In genomic region chr13:80551650-80552497, GRCh38 we compare ENCODE assay signal across 16 cellular contexts.
A peak's percentile ranks its signal among the peaks of the same experiment; 100 is the strongest.
DNase-seq lines count a peak whose midpoint lies in the region; ATAC-seq and TF ChIP-seq lines count a peak whose summit lies in the region.
"Had no signal": no experiment of that assay in that cellular context is flagged by ENCODE, and none has a peak within 500 bp of the region (broad histone marks: within the 10 kb centered on the region; RNA-seq: fewer than 3 reads in every experiment).

No MANE protein-coding gene starts in this region.

- H2AFZ ChIP-seq in neuron (ENCODE audit: low read depth, low read length), result peak overlapping the region; percentile 26

- DNase-seq in Ammon's horn (ENCODE audit: low spot score) (peak; percentile 8), HEK293T (ENCODE audit: extremely low spot score) (no peak), coronary artery (ENCODE audit: low spot score) (no peak), ovary (no peak), GM10248 (ENCODE audit: extremely low spot score) (no peak), superior temporal gyrus (ENCODE audit: extremely low spot score) (no peak)
- DNase-seq in naive thymus-derived CD8-positive, alpha-beta T cell, result no peak
- DNase-seq: activated CD4-positive, alpha-beta T cell treated with anti-CD3 and anti-CD28 coated beads for 36 hours; activated CD8-positive, alpha-beta memory T cell treated with anti-CD3 and anti-CD28 coated beads, Interleukin-2, amount 50 U/mL, for 48 hours; activated naive CD4-positive, alpha-beta T cell treated with anti-CD3 and anti-CD28 coated beads, Interleukin-2, amount 10 ng/mL, durations not matched to agents 7 days and 5 days; mesendoderm; NCI-H2081 treated with DMSO at 0.1 percent for 48 hours; stimulated activated CD4-positive, alpha-beta T cell treated with anti-CD3 and anti-CD28 coated beads, Interleukin-2, amount 100 ng/mL, for 24 hours had no signal

- no peak overlapping the region for H3K27ac Mint-ChIP-seq in naive thymus-derived CD8-positive, alpha-beta T cell
- H3K27ac Mint-ChIP-seq: activated CD4-positive, alpha-beta T cell treated with anti-CD3 and anti-CD28 coated beads for 36 hours; activated naive CD4-positive, alpha-beta T cell treated with anti-CD3 and anti-CD28 coated beads, Interleukin-2, amount 10 ng/mL, durations not matched to agents 7 days and 5 days had no signal

- TF ChIP-seq CTCF in coronary artery (IDR thresholded peaks at IDR 0.05) (no peak), ovary (IDR thresholded peaks at IDR 0.05) (no peak), GM10248 (IDR thresholded peaks at IDR 0.05; ENCODE audit: control extremely low read depth, extremely low read depth, low read depth, missing control alignments) (no peak)

- H3K4me1 ChIP-seq in neuron (ENCODE audit: insufficient read depth, low read length) (no peaks in the 10 kb centered on the region), ovary (ENCODE audit: insufficient read depth) (no peaks in the 10 kb centered on the region)
- H3K4me1 ChIP-seq: prostate gland had no signal

- H3K9me3 ChIP-seq in neuron (ENCODE audit: low read length) (no peaks in the 10 kb centered on the region), ovary (no peaks in the 10 kb centered on the region)
- H3K9me3 ChIP-seq: prostate gland, tibial nerve had no signal

- peaks cover 0 to 2% (median 0%) of the 10 kb centered on the region in 5 donors for H3K27me3 Mint-ChIP-seq in naive thymus-derived CD8-positive, alpha-beta T cell
- H3K27me3 Mint-ChIP-seq: activated CD4-positive, alpha-beta T cell treated with anti-CD3 and anti-CD28 coated beads for 36 hours; activated naive CD4-positive, alpha-beta T cell treated with anti-CD3 and anti-CD28 coated beads, Interleukin-2, amount 10 ng/mL, durations not matched to agents 7 days and 5 days had no signal

- no peak overlapping the region for H3K4me3 Mint-ChIP-seq in naive thymus-derived CD8-positive, alpha-beta T cell
- H3K4me3 Mint-ChIP-seq: activated CD4-positive, alpha-beta T cell treated with anti-CD3 and anti-CD28 coated beads for 36 hours; activated naive CD4-positive, alpha-beta T cell treated with anti-CD3 and anti-CD28 coated beads, Interleukin-2, amount 10 ng/mL, durations not matched to agents 7 days and 5 days had no signal

- TF ChIP-seq POLR2A in ovary (IDR thresholded peaks at IDR 0.05), result no peak

- peak overlapping the region in 1 of 2 donors; percentile 46 for H3K27ac ChIP-seq in coronary artery
- no peak overlapping the region for H3K27ac ChIP-seq in ovary

- H3K36me3 Mint-ChIP-seq in naive thymus-derived CD8-positive, alpha-beta T cell, result no peaks in the 10 kb centered on the region
- H3K36me3 Mint-ChIP-seq: activated naive CD4-positive, alpha-beta T cell treated with anti-CD3 and anti-CD28 coated beads, Interleukin-2, amount 10 ng/mL, durations not matched to agents 7 days and 5 days had no signal

- peaks cover 0 to 8% (median 0%) of the 10 kb centered on the region in 4 donors for H3K4me1 Mint-ChIP-seq in naive thymus-derived CD8-positive, alpha-beta T cell
- H3K4me1 Mint-ChIP-seq: activated naive CD4-positive, alpha-beta T cell treated with anti-CD3 and anti-CD28 coated beads, Interleukin-2, amount 10 ng/mL, durations not matched to agents 7 days and 5 days had no signal

- intact Hi-C loops in ovary (cut with DNase I), result no loop called here

- no peaks in the 10 kb centered on the region for H3K27me3 ChIP-seq in neuron (ENCODE audit: insufficient read depth, low read length)
- no peaks in the 10 kb centered on the region for H3K27me3 ChIP-seq in ovary
- H3K27me3 ChIP-seq: tibial nerve had no signal

- WGBS in ovary, 3 donors, result 4 to 20% (median 16%) methylated on average over 1 of the region's 1 CpG

- no peak for ATAC-seq in naive thymus-derived CD8-positive, alpha-beta T cell
- ATAC-seq: activated CD4-positive, alpha-beta T cell treated with anti-CD3 and anti-CD28 coated beads for 36 hours had no signal

- H3K9me3 Mint-ChIP-seq in naive thymus-derived CD8-positive, alpha-beta T cell, result peaks cover 0 to 10% (median 0%) of the 10 kb centered on the region in 9 donors
- H3K9me3 Mint-ChIP-seq: activated naive CD4-positive, alpha-beta T cell treated with anti-CD3 and anti-CD28 coated beads, Interleukin-2, amount 10 ng/mL, durations not matched to agents 7 days and 5 days had no signal

- CTCF ChIA-PET in HEK293T (lab: Yijun Ruan, JAX) (no interaction called here), GM10248 (lab: Yijun Ruan, JAX) (no interaction called here)

- H3K4me3 ChIP-seq in coronary artery (peak overlapping the region; percentile 20), neuron (ENCODE audit: low read length) (no peak overlapping the region), ovary (no peak overlapping the region)
- H3K4me3 ChIP-seq: prostate gland, tibial nerve had no signal

- POLR2A ChIA-PET in HEK293T (lab: Yijun Ruan, JAX), result no interaction called here
- POLR2A ChIA-PET in GM10248 (lab: Yijun Ruan, JAX), result no interaction called here
- POLR2A ChIA-PET in naive thymus-derived CD8-positive, alpha-beta T cell (lab: Charles Lee), result no interaction called here

- H3K36me3 ChIP-seq in neuron (ENCODE audit: insufficient read depth, low read length) (no peaks in the 10 kb centered on the region), ovary (no peaks in the 10 kb centered on the region)
- H3K36me3 ChIP-seq: prostate gland, tibial nerve had no signal

- no peak for TF ChIP-seq EP300 in ovary (IDR thresholded peaks at IDR 0.05)

TF ChIP-seq in HEK293T, 16 proteins besides CTCF, POLR2A, EP300 and RAD21:
- TF ChIP-seq NFRKB (IDR thresholded peaks at IDR 0.05) (no peak), FOXK2 (IDR thresholded peaks at IDR 0.05) (no peak), TARDBP (IDR thresholded peaks at IDR 0.05) (no peak), L3MBTL2 (conservative IDR thresholded peaks at IDR 0.05) (no peak), HDGF (IDR thresholded peaks at IDR 0.05; ENCODE audit: borderline replicate concordance) (no peak), ARNT (IDR thresholded peaks at IDR 0.05) (0 out of 2 replicates have a peak, but pooled peaks have one; percentile 21), PKNOX1 (IDR thresholded peaks at IDR 0.05) (peak; percentile 83), FOXA1 (IDR thresholded peaks at IDR 0.05) (no peak), ELF4 (IDR thresholded peaks at IDR 0.05) (no peak), BHLHE40 (IDR thresholded peaks at IDR 0.05; ENCODE audit: borderline replicate concordance) (no peak), CTBP1 (IDR thresholded peaks at IDR 0.05; ENCODE audit: borderline replicate concordance) (no peak), LEF1 (IDR thresholded peaks at IDR 0.05; ENCODE audit: borderline replicate concordance) (no peak), FOXM1 (IDR thresholded peaks at IDR 0.05; ENCODE audit: borderline replicate concordance) (no peak)
